1 cellular context compared by ENCODE assay signal in the genomic region with DNA sequence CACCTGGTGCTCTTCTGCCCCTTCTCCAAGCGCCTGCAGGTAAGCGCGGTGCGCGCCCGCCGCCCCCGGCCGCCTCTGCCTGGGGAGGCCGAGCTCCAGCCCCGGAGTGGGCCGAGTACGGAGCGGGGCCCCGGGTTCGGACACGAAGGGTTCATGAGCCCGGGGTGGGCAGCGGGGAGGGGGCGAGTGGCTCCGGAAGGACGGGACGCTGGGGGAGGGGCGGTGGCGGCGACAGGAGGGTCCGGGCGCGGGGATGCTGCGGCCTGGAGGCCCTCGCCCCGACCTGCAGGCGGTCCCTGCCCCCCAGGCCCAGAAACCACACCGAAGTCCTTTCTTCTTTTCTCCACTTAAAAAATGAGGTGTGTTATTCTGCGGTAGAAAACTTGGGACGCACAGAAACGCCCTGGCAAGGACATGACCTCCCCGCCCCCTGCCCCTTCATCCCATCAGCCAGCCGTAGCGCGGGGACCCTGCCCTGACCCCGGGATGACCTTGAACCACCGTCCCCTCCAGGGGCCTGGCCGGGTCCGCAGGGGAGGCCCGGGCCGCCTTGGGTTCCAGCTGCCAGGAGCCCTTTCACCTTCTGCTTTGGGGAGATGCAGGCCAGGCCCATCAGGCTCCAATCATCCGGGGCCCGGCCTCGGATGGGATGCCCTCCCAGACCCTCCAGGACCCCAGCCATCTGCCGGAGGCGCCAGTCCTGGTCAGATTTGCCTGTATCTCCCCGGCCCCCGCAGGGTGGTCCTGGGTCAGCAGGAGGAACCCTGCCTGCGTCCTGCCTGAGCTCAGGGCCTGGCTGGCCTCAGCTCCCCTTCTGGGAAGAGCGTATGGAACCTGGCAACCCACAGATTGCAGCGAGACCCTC.
TF ChIP-seq lines count a peak whose summit lies in the region.

No MANE protein-coding gene starts in this region.

TF ChIP-seq in GM23338, 12 proteins besides CTCF, POLR2A, EP300 and RAD21 (continued from another document):
- TF ChIP-seq, protein P1, sequence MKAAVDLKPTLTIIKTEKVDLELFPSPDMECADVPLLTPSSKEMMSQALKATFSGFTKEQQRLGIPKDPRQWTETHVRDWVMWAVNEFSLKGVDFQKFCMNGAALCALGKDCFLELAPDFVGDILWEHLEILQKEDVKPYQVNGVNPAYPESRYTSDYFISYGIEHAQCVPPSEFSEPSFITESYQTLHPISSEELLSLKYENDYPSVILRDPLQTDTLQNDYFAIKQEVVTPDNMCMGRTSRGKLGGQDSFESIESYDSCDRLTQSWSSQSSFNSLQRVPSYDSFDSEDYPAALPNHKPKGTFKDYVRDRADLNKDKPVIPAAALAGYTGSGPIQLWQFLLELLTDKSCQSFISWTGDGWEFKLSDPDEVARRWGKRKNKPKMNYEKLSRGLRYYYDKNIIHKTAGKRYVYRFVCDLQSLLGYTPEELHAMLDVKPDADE (IDR thresholded peaks at IDR 0.05), result no peak
- no peak for TF ChIP-seq NANOG (IDR thresholded peaks at IDR 0.05; ENCODE audit: borderline replicate concordance)
- TF ChIP-seq, protein P2, sequence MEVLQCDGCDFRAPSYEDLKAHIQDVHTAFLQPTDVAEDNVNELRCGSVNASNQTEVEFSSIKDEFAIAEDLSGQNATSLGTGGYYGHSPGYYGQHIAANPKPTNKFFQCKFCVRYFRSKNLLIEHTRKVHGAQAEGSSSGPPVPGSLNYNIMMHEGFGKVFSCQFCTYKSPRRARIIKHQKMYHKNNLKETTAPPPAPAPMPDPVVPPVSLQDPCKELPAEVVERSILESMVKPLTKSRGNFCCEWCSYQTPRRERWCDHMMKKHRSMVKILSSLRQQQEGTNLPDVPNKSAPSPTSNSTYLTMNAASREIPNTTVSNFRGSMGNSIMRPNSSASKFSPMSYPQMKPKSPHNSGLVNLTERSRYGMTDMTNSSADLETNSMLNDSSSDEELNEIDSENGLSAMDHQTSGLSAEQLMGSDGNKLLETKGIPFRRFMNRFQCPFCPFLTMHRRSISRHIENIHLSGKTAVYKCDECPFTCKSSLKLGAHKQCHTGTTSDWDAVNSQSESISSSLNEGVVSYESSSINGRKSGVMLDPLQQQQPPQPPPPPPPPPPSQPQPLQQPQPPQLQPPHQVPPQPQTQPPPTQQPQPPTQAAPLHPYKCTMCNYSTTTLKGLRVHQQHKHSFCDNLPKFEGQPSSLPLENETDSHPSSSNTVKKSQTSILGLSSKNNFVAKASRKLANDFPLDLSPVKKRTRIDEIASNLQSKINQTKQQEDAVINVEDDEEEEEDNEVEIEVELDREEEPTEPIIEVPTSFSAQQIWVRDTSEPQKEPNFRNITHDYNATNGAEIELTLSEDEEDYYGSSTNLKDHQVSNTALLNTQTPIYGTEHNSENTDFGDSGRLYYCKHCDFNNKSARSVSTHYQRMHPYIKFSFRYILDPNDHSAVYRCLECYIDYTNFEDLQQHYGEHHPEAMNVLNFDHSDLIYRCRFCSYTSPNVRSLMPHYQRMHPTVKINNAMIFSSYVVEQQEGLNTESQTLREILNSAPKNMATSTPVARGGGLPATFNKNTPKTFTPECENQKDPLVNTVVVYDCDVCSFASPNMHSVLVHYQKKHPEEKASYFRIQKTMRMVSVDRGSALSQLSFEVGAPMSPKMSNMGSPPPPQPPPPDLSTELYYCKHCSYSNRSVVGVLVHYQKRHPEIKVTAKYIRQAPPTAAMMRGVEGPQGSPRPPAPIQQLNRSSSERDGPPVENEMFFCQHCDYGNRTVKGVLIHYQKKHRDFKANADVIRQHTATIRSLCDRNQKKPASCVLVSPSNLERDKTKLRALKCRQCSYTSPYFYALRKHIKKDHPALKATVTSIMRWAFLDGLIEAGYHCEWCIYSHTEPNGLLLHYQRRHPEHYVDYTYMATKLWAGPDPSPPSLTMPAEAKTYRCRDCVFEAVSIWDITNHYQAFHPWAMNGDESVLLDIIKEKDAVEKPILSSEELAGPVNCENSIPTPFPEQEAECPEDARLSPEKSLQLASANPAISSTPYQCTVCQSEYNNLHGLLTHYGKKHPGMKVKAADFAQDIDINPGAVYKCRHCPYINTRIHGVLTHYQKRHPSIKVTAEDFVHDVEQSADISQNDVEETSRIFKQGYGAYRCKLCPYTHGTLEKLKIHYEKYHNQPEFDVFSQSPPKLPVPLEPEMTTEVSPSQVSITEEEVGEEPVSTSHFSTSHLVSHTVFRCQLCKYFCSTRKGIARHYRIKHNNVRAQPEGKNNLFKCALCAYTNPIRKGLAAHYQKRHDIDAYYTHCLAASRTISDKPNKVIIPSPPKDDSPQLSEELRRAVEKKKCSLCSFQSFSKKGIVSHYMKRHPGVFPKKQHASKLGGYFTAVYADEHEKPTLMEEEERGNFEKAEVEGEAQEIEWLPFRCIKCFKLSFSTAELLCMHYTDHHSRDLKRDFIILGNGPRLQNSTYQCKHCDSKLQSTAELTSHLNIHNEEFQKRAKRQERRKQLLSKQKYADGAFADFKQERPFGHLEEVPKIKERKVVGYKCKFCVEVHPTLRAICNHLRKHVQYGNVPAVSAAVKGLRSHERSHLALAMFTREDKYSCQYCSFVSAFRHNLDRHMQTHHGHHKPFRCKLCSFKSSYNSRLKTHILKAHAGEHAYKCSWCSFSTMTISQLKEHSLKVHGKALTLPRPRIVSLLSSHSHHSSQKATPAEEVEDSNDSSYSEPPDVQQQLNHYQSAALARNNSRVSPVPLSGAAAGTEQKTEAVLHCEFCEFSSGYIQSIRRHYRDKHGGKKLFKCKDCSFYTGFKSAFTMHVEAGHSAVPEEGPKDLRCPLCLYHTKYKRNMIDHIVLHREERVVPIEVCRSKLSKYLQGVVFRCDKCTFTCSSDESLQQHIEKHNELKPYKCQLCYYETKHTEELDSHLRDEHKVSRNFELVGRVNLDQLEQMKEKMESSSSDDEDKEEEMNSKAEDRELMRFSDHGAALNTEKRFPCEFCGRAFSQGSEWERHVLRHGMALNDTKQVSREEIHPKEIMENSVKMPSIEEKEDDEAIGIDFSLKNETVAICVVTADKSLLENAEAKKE (CRISPR knock-in tag; IDR thresholded peaks at IDR 0.05), result no peak
- no peak for TF ChIP-seq EZH2phosphoT487 (IDR thresholded peaks at IDR 0.05; ENCODE audit: unreplicated experiment)
- TF ChIP-seq STAT1 (IDR thresholded peaks at IDR 0.05; ENCODE audit: unreplicated experiment), result no peak
- no peak for TF ChIP-seq EZH2 (IDR thresholded peaks at IDR 0.05; ENCODE audit: low read depth, unreplicated experiment)
- TF ChIP-seq POLR2AphosphoS5 (IDR thresholded peaks at IDR 0.05; ENCODE audit: low read depth), result no peak
- TF ChIP-seq ZNF114 (CRISPR knock-in tag; IDR thresholded peaks at IDR 0.05), result no peak
- TF ChIP-seq, protein P3, sequence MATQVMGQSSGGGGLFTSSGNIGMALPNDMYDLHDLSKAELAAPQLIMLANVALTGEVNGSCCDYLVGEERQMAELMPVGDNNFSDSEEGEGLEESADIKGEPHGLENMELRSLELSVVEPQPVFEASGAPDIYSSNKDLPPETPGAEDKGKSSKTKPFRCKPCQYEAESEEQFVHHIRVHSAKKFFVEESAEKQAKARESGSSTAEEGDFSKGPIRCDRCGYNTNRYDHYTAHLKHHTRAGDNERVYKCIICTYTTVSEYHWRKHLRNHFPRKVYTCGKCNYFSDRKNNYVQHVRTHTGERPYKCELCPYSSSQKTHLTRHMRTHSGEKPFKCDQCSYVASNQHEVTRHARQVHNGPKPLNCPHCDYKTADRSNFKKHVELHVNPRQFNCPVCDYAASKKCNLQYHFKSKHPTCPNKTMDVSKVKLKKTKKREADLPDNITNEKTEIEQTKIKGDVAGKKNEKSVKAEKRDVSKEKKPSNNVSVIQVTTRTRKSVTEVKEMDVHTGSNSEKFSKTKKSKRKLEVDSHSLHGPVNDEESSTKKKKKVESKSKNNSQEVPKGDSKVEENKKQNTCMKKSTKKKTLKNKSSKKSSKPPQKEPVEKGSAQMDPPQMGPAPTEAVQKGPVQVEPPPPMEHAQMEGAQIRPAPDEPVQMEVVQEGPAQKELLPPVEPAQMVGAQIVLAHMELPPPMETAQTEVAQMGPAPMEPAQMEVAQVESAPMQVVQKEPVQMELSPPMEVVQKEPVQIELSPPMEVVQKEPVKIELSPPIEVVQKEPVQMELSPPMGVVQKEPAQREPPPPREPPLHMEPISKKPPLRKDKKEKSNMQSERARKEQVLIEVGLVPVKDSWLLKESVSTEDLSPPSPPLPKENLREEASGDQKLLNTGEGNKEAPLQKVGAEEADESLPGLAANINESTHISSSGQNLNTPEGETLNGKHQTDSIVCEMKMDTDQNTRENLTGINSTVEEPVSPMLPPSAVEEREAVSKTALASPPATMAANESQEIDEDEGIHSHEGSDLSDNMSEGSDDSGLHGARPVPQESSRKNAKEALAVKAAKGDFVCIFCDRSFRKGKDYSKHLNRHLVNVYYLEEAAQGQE (IDR thresholded peaks at IDR 0.05; ENCODE audit: unreplicated experiment), result no peak
- no peak for TF ChIP-seq JUNB (IDR thresholded peaks at IDR 0.05; ENCODE audit: unreplicated experiment)
TF ChIP-seq in GM23338: peak in this region for 0.
